ENCODE assay signal across 32 cellular contexts in genomic region chr9:77770340-77770739, GRCh38.
DNase-seq lines count a peak whose midpoint lies in the region; ATAC-seq, FAIRE-seq and TF ChIP-seq lines count a peak whose summit lies in the region.
"Had no signal": no experiment of that assay in that cellular context is flagged by ENCODE, and none has a peak within 500 bp of the region (broad histone marks: within the 10 kb centered on the region; RNA-seq: fewer than 3 reads in every experiment).

No MANE protein-coding gene starts in this region.

- H3K4me2 ChIP-seq in astrocyte (ENCODE audit: low read length) = no peak overlapping the region
- H3K4me2 ChIP-seq: hepatocyte had no signal

- H3K27ac Mint-ChIP-seq in astrocyte (ENCODE audit: unreplicated experiment) (no peak overlapping the region), MCF 10A (ENCODE audit: low read depth, unreplicated experiment) (no peak overlapping the region)
- H3K27ac Mint-ChIP-seq: activated naive CD8-positive, alpha-beta T cell treated with anti-CD3 and anti-CD28 coated beads for 36 hours; immature natural killer cell; natural killer cell; T-helper 2 cell treated with Interferon-gamma antibody and Interleukin-4, amounts not matched to agents 5 μg/mL and 100 μg/mL, for 36 hours had no signal

- BruUV-seq in MCF 10A (replicated peaks; lab: Mats Ljungman, UMichigan) = no TSS peak

- no peaks in the 10 kb centered on the region for H3K4me1 ChIP-seq in astrocyte (ENCODE audit: insufficient read depth, low read length)
- peaks cover 16 to 20% of the 10 kb centered on the region in 2 experiments for H3K4me1 ChIP-seq in neutrophil (ENCODE audit: control insufficient read depth in 1 of 2, insufficient read depth in 1 of 2, low read depth in 1 of 2, low read length in 1 of 2)
- H3K4me1 ChIP-seq: right atrium auricular region had no signal

- H3K9ac ChIP-seq in astrocyte (ENCODE audit: low read length) = no peak overlapping the region

- FAIRE-seq in astrocyte (lab: Jason Lieb, UNC) = no peak
- FAIRE-seq: K562, urothelium cell line had no signal

- peaks cover 3% of the 10 kb centered on the region for H3K79me2 ChIP-seq in astrocyte (ENCODE audit: insufficient read depth, low read length)

- H3K27me3 ChIP-seq in astrocyte (ENCODE audit: insufficient read depth, low read length) = no peaks in the 10 kb centered on the region
- no peaks in the 10 kb centered on the region for H3K27me3 ChIP-seq in neutrophil
- H3K27me3 ChIP-seq: hepatocyte, left lung, ovary, right atrium auricular region had no signal

- POLR2A ChIA-PET in MCF 10A (lab: Yijun Ruan, JAX) = interaction anchor here (0.5 kb wide), 1 partner anchor 598 kb away, joined by 3 read pairs; no protein-coding TSS in a partner anchor

- peaks cover 7% of the 10 kb centered on the region for H3K36me3 Mint-ChIP-seq in astrocyte (ENCODE audit: low read depth, unreplicated experiment)
- peaks cover 13% of the 10 kb centered on the region for H3K36me3 Mint-ChIP-seq in MCF 10A (ENCODE audit: insufficient read depth, unreplicated experiment)
- H3K36me3 Mint-ChIP-seq: natural killer cell had no signal

- peak; percentile 83 for DNase-seq in Ammon's horn (ENCODE audit: low spot score)
- peak; percentile 25 for DNase-seq in astrocyte (ENCODE audit: low read depth)
- DNase-seq in fibroblast of villous mesenchyme (ENCODE audit: low read depth) = peak; percentile 72
- DNase-seq in MCF 10A (ENCODE audit: unreplicated experiment) = no peak
- no peak for DNase-seq in SW480 (ENCODE audit: low spot score)
- DNase-seq in hepatic stellate cell (ENCODE audit: low spot score) = no peak
- DNase-seq: activated CD4-positive, alpha-beta T cell treated with anti-CD3 and anti-CD28 coated beads for 4 hours; activated CD8-positive, alpha-beta memory T cell treated with anti-CD3 and anti-CD28 coated beads for 24 hours; activated effector memory CD4-positive, alpha-beta T cell treated with anti-CD3 and anti-CD28 coated beads, Interleukin-2, amount 50 U/mL, for 16 hours; activated naive CD8-positive, alpha-beta T cell treated with anti-CD3 and anti-CD28 coated beads for 36 hours; activated T-cell treated with anti-CD3 and anti-CD28 coated beads, Interleukin-2, amount 50 U/mL, for 1 hour; AML-193; effector CD8-positive, alpha-beta T cell; foreskin melanocyte; GDM1; HCEC 1CT; immature natural killer cell; left lung; natural killer cell; NCI-H1105 treated with DMSO at 0.1 percent for 48 hours; NCI-H2029; NCI-H526 treated with DMSO at 0.1 percent for 48 hours; ovary; Right ventricle myocardium superior; stimulated activated CD4-positive, alpha-beta T cell treated with anti-CD3 and anti-CD28 coated beads, Interleukin-2, amount 100 ng/mL, for 24 hours had no signal

- H3K36me3 ChIP-seq in astrocyte (ENCODE audit: insufficient read depth, low read length) = no peaks in the 10 kb centered on the region
- H3K36me3 ChIP-seq in neutrophil = peaks cover 18% of the 10 kb centered on the region
- H3K36me3 ChIP-seq: left lung, ovary, right atrium auricular region had no signal

- intact Hi-C loops in MCF 10A (cut with micrococcal nuclease) = no loop called here

- H3K27me3 Mint-ChIP-seq in astrocyte (ENCODE audit: low read depth, unreplicated experiment) (no peaks in the 10 kb centered on the region), MCF 10A (ENCODE audit: insufficient read depth, unreplicated experiment) (no peaks in the 10 kb centered on the region)
- H3K27me3 Mint-ChIP-seq: activated naive CD8-positive, alpha-beta T cell treated with anti-CD3 and anti-CD28 coated beads for 36 hours had no signal

- H3K4me1 Mint-ChIP-seq in astrocyte (ENCODE audit: low read depth, unreplicated experiment) (peaks cover 6% of the 10 kb centered on the region), MCF 10A (ENCODE audit: insufficient read depth, unreplicated experiment) (no peaks in the 10 kb centered on the region)
- H3K4me1 Mint-ChIP-seq: activated naive CD8-positive, alpha-beta T cell treated with anti-CD3 and anti-CD28 coated beads for 36 hours; immature natural killer cell; natural killer cell had no signal

- no peak overlapping the region for H2AFZ ChIP-seq in astrocyte (ENCODE audit: low read depth, low read length)
- H2AFZ ChIP-seq: hepatocyte had no signal

- H3K9me3 Mint-ChIP-seq in astrocyte (ENCODE audit: unreplicated experiment) = no peaks in the 10 kb centered on the region
- no peaks in the 10 kb centered on the region for H3K9me3 Mint-ChIP-seq in MCF 10A (ENCODE audit: unreplicated experiment)
- H3K9me3 Mint-ChIP-seq: immature natural killer cell, natural killer cell had no signal

- TF ChIP-seq CTCF in astrocyte (IDR thresholded peaks at IDR 0.05; ENCODE audit: insufficient read depth, low read depth, low read length) (no peak), fibroblast of villous mesenchyme (IDR thresholded peaks at IDR 0.05; ENCODE audit: insufficient read depth, low read depth, low read length) (no peak), neutrophil (IDR thresholded peaks at IDR 0.05) (no peak), MCF 10A (IDR thresholded peaks at IDR 0.05; ENCODE audit: unreplicated experiment) (no peak)

- CTCF ChIA-PET in MCF 10A (lab: Yijun Ruan, JAX) = interaction anchor here (0.8 to 1.7 kb wide), 4 partner anchors 16 to 314 kb away, joined by 3 to 6 read pairs (median 4); no protein-coding TSS in a partner anchor

- H3K4me3 Mint-ChIP-seq in astrocyte (ENCODE audit: unreplicated experiment) (no peak overlapping the region), MCF 10A (ENCODE audit: unreplicated experiment) (no peak overlapping the region)
- H3K4me3 Mint-ChIP-seq: activated naive CD8-positive, alpha-beta T cell treated with anti-CD3 and anti-CD28 coated beads for 36 hours; immature natural killer cell; natural killer cell; T-helper 2 cell treated with Interferon-gamma antibody and Interleukin-4, amounts not matched to agents 5 μg/mL and 100 μg/mL, for 36 hours had no signal

- H4K20me1 ChIP-seq in astrocyte (ENCODE audit: insufficient read depth, low read length) = no peaks in the 10 kb centered on the region

- H3K4me3 ChIP-seq in astrocyte (ENCODE audit: insufficient read depth, low read depth, low read length) (no peak overlapping the region), fibroblast of villous mesenchyme (ENCODE audit: low read depth, low read length) (no peak overlapping the region), neutrophil (ENCODE audit: low read depth in 1 of 2, low read length in 1 of 2) (no peak overlapping the region)
- H3K4me3 ChIP-seq: hepatocyte, K562, left lung, ovary, right atrium auricular region had no signal

- H3K27ac ChIP-seq in astrocyte (ENCODE audit: low read depth, low read length) (no peak overlapping the region), neutrophil (peak overlapping the region; percentile 57)
- H3K27ac ChIP-seq: hepatocyte, ovary had no signal

- no peak for ATAC-seq in GM21390 (IDR thresholded peaks at IDR 0.05; ENCODE audit: unreplicated experiment)
- ATAC-seq: K562, left lung, natural killer cell had no signal

- H3K9me3 ChIP-seq in astrocyte (ENCODE audit: insufficient read depth, low read depth, low read length) (no peaks in the 10 kb centered on the region), neutrophil (no peaks in the 10 kb centered on the region)
- H3K9me3 ChIP-seq: left lung, ovary, right atrium auricular region had no signal

Comparison
In these comparisons a context has a peak if more than half of its experiments do, and no peak if none do; other contexts are left out.
1. DNase-seq: peak in Ammon's horn (single experiment), astrocyte (single experiment) and fibroblast of villous mesenchyme (single experiment); none in MCF 10A (single experiment), SW480 (single experiment) and hepatic stellate cell (single experiment).